16 cellular contexts compared by ENCODE assay signal in genomic region chr22:37482244-37482643, GRCh38. TPM values are rescaled to one million over a fixed set of nuclear protein-coding genes. Genes with fewer than 3 reads are reported as not detected.
A peak's percentile ranks its signal among the peaks of the same experiment; 100 is the strongest.
DNase-seq lines count a peak whose midpoint lies in the region; ATAC-seq, FAIRE-seq and TF ChIP-seq lines count a peak whose summit lies in the region.
"Had no signal": no experiment of that assay in that cellular context is flagged by ENCODE, and none has a peak within 500 bp of the region (broad histone marks: within the 10 kb centered on the region; RNA-seq: fewer than 3 reads in every experiment).

No MANE protein-coding gene starts in this region.

- peak overlapping the region; percentile 91 for H3K27ac Mint-ChIP-seq in activated CD4-positive, alpha-beta T cell treated with anti-CD3 and anti-CD28 coated beads, Interleukin-2, amount 10 ng/mL, durations not matched to agents 7 days and 5 days
- H3K27ac Mint-ChIP-seq in progenitor cell of endocrine pancreas = peak overlapping the region; percentile 44

- peaks cover 40% of the 10 kb centered on the region for H3K4me1 Mint-ChIP-seq in activated CD4-positive, alpha-beta T cell treated with anti-CD3 and anti-CD28 coated beads, Interleukin-2, amount 10 ng/mL, durations not matched to agents 7 days and 5 days
- peaks cover 16% of the 10 kb centered on the region for H3K4me1 Mint-ChIP-seq in progenitor cell of endocrine pancreas (ENCODE audit: low read depth)

- H3K4me3 Mint-ChIP-seq in activated CD4-positive, alpha-beta T cell treated with anti-CD3 and anti-CD28 coated beads, Interleukin-2, amount 10 ng/mL, durations not matched to agents 7 days and 5 days = peak overlapping the region; percentile 88
- H3K4me3 Mint-ChIP-seq in progenitor cell of endocrine pancreas (ENCODE audit: low read depth) = no peak overlapping the region

- POLR2A ChIA-PET in activated CD4-positive, alpha-beta T cell treated with anti-CD3 and anti-CD28 coated beads, Interleukin-2, amount 10 ng/mL, durations not matched to agents 7 days and 5 days (lab: Charles Lee) = no interaction called here

- no peaks in the 10 kb centered on the region for H3K9me3 Mint-ChIP-seq in activated CD4-positive, alpha-beta T cell treated with anti-CD3 and anti-CD28 coated beads, Interleukin-2, amount 10 ng/mL, durations not matched to agents 7 days and 5 days
- no peaks in the 10 kb centered on the region for H3K9me3 Mint-ChIP-seq in progenitor cell of endocrine pancreas (ENCODE audit: low read depth)

- no peaks in the 10 kb centered on the region for H3K27me3 Mint-ChIP-seq in activated CD4-positive, alpha-beta T cell treated with anti-CD3 and anti-CD28 coated beads, Interleukin-2, amount 10 ng/mL, durations not matched to agents 7 days and 5 days
- H3K27me3 Mint-ChIP-seq in progenitor cell of endocrine pancreas = peaks cover 7% of the 10 kb centered on the region

- peak; percentile 28 for FAIRE-seq in bronchial epithelial cell (lab: Jason Lieb, UNC)
- FAIRE-seq: A204.1 had no signal

- no peak for DNase-seq in activated CD4-positive, alpha-beta T cell treated with anti-CD3 and anti-CD28 coated beads, Interleukin-2, amount 10 ng/mL, durations not matched to agents 7 days and 5 days
- no peak for DNase-seq in activated CD4-positive, alpha-beta T cell treated with anti-CD3 and anti-CD28 coated beads, Interleukin-2, amount 50 U/mL, for 1 hour
- DNase-seq in bronchial epithelial cell (ENCODE audit: low read depth) = no peak
- no peak for DNase-seq in progenitor cell of endocrine pancreas (ENCODE audit: low spot score, unreplicated experiment)
- DNase-seq in hippocampal formation (lab: John Stamatoyannopoulos, UW) = no peak
- DNase-seq: brain microvascular endothelial cell, Caco-2, hypothalamus, NCI-H1436 treated with DMSO at 0.1 percent for 48 hours, NCI-H345 had no signal

- CTCF ChIA-PET in activated CD4-positive, alpha-beta T cell treated with anti-CD3 and anti-CD28 coated beads, Interleukin-2, amount 10 ng/mL, durations not matched to agents 7 days and 5 days (lab: Charles Lee) = interaction anchor here (1.0 to 3.4 kb wide), 2 partner anchors 10 to 12 kb away, joined by 3 to 13 read pairs; no protein-coding TSS in a partner anchor

- peaks cover 46% of the 10 kb centered on the region for H3K36me3 Mint-ChIP-seq in activated CD4-positive, alpha-beta T cell treated with anti-CD3 and anti-CD28 coated beads, Interleukin-2, amount 10 ng/mL, durations not matched to agents 7 days and 5 days (ENCODE audit: low read depth)
- no peaks in the 10 kb centered on the region for H3K36me3 Mint-ChIP-seq in progenitor cell of endocrine pancreas (ENCODE audit: insufficient read depth)

- H3K27me3 ChIP-seq in bronchial epithelial cell (ENCODE audit: control insufficient read depth, insufficient read depth, low read length) = no peaks in the 10 kb centered on the region
- H3K27me3 ChIP-seq: brain microvascular endothelial cell had no signal

- 0 out of 2 replicates have a peak, but pooled peaks have one; percentile 21 for TF ChIP-seq POLR2A in Raji (IDR thresholded peaks at IDR 0.05; ENCODE audit: insufficient read depth, low read depth, low read length)

- no peak overlapping the region for H3K4me3 ChIP-seq in bronchial epithelial cell (ENCODE audit: low read depth, low read length)
- H3K4me3 ChIP-seq: SK-N-MC, thoracic aorta had no signal

- H3K36me3 ChIP-seq in bronchial epithelial cell (ENCODE audit: control insufficient read depth, insufficient read depth, low read length) = no peaks in the 10 kb centered on the region
- H3K36me3 ChIP-seq: brain microvascular endothelial cell, thoracic aorta had no signal

- no peak for TF ChIP-seq CTCF in bronchial epithelial cell (IDR thresholded peaks at IDR 0.05; ENCODE audit: insufficient read depth, low read length, severe bottlenecking)
- no peak for TF ChIP-seq CTCF in progenitor cell of endocrine pancreas (IDR thresholded peaks at IDR 0.05; ENCODE audit: unreplicated experiment)

- no peak for ATAC-seq in GM19455 (IDR thresholded peaks at IDR 0.05; ENCODE audit: unreplicated experiment)
- ATAC-seq in GM18868 (IDR thresholded peaks at IDR 0.05; ENCODE audit: unreplicated experiment) = no peak

RNA-seq across cellular contexts. Expression of gene MFNG, which starts 3.9 kb away (rescaled TPM):
- total RNA-seq in activated CD4-positive, alpha-beta T cell treated with anti-CD3 and anti-CD28 coated beads, Interleukin-2, amount 10 ng/mL, durations not matched to agents 7 days and 5 days = 100 to 1,000 TPM; 218 to 219 TPM
- total RNA-seq in bronchial epithelial cell = 0.26 and 1.3 TPM in 2 replicates
- 3.2 and 5.9 TPM in 2 replicates for total RNA-seq in progenitor cell of endocrine pancreas

RNA-seq across cellular contexts. Expression of gene CARD10, which starts 37.0 kb away (rescaled TPM):
- not detected for total RNA-seq in activated CD4-positive, alpha-beta T cell treated with anti-CD3 and anti-CD28 coated beads, Interleukin-2, amount 10 ng/mL, durations not matched to agents 7 days and 5 days
- total RNA-seq in bronchial epithelial cell (8.1 and 14.2 TPM in 2 replicates), progenitor cell of endocrine pancreas (44.1 and 46.7 TPM in 2 replicates)

RNA-seq across cellular contexts. Expression of gene ELFN2, which starts 55.0 kb away (rescaled TPM):
- under 1 TPM; 0.10 to 0.23 TPM for total RNA-seq in activated CD4-positive, alpha-beta T cell treated with anti-CD3 and anti-CD28 coated beads, Interleukin-2, amount 10 ng/mL, durations not matched to agents 7 days and 5 days
- total RNA-seq in bronchial epithelial cell (0.26 and 0.51 TPM in 2 replicates), progenitor cell of endocrine pancreas (0.36 and 0.44 TPM in 2 replicates)
- total RNA-seq: thoracic aorta had no signal

Comparison
In these comparisons a context has a peak if more than half of its experiments do, and no peak if none do; other contexts are left out.
1. RNA of gene MFNG, which starts 3.9 kb away (total RNA-seq): 218 to 219 TPM in activated CD4-positive, alpha-beta T cell treated with anti-CD3 and anti-CD28 coated beads, Interleukin-2, amount 10 ng/mL, durations not matched to agents 7 days and 5 days; 3.2 to 5.9 TPM in progenitor cell of endocrine pancreas and 0.26 to 1.3 TPM in bronchial epithelial cell; every median in the first group is over 10 times any median in the second.